In the genomic region with DNA sequence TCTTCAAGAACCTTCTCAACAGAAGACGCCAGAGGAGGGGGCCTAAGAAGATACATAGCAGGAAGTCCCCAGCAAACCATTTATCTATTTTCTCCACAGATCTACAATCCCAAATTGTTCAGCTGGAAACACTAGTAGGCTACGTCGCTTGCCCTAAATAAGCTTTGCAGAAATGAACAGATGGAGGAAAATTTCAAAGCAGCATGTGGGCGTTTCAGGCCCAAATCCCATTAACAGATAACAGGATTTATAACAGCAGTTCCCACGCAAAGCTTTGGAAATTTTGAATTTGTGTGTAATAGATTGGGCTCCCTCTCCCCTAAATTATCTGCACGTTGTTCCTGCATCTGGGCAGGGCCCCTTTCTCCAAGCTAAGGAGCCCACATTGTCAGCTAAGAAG, we compare ENCODE assay signal across 13 cellular contexts.
"Had no signal": no experiment of that assay in that cellular context is flagged by ENCODE, and none has a peak within 500 bp of the region (broad histone marks: within the 10 kb centered on the region; RNA-seq: fewer than 3 reads in every experiment).

No MANE protein-coding gene starts in this region.

- H3K27me3 ChIP-seq: ascending aorta, colonic mucosa, esophagus squamous epithelium, heart left ventricle, pancreas, tibial nerve had no signal

- H3K27ac ChIP-seq: ascending aorta, colonic mucosa, esophagus squamous epithelium, heart left ventricle, pancreas, tibial nerve had no signal

- H3K36me3 ChIP-seq: ascending aorta, colonic mucosa, esophagus squamous epithelium, heart left ventricle, pancreas, tibial nerve had no signal

- H3K9me3 ChIP-seq: ascending aorta, colonic mucosa, esophagus squamous epithelium, pancreas, SK-N-SH, tibial nerve had no signal

- ATAC-seq: activated CD8-positive, alpha-beta T cell treated with anti-CD3 and anti-CD28 coated beads, Interleukin-2, amount 10 ng/mL, durations not matched to agents 7 days and 5 days; activated naive CD4-positive, alpha-beta T cell treated with anti-CD3 and anti-CD28 coated beads, Interleukin-2, amount 50 U/mL, for 72 hours; pancreas had no signal

- H3K4me3 ChIP-seq: ascending aorta, colonic mucosa, esophagus squamous epithelium, heart left ventricle, pancreas, tibial nerve had no signal

- H3K27ac Mint-ChIP-seq: activated CD8-positive, alpha-beta T cell treated with anti-CD3 and anti-CD28 coated beads, Interleukin-2, amount 10 ng/mL, durations not matched to agents 7 days and 5 days had no signal

- H3K4me3 Mint-ChIP-seq: activated CD8-positive, alpha-beta T cell treated with anti-CD3 and anti-CD28 coated beads, Interleukin-2, amount 10 ng/mL, durations not matched to agents 7 days and 5 days had no signal

- DNase-seq: activated CD4-positive, alpha-beta T cell treated with anti-CD3 and anti-CD28 coated beads for 4 hours; activated CD8-positive, alpha-beta T cell treated with anti-CD3 and anti-CD28 coated beads, Interleukin-2, amount 10 ng/mL, durations not matched to agents 7 days and 5 days; colonic mucosa; esophagus squamous epithelium; heart left ventricle; mesendoderm; pancreas; retina; SK-N-SH; T-helper 1 cell had no signal
